Comparison of ENCODE assay signal across 8 cellular contexts in the genomic region with DNA sequence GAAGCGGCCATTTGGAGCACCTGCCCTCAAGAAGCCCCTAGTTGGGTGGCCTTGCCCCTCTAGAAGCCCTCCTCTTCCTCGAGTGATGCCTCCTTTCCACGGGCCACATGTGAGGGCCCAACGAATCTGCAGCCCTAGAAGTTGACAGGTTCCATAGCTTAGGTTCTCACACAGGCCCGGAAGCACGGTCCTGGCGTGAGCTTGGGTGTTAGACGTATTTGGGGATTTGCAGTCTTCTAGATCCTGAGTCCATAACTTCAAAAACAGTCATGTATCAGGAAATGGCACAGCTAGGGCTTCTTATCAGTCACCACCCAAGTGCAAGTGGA. TPM values are rescaled to one million over a fixed set of nuclear protein-coding genes. Genes with fewer than 3 reads are reported as not detected.
DNase-seq lines count a peak whose midpoint lies in the region; ATAC-seq and TF ChIP-seq lines count a peak whose summit lies in the region.

No MANE protein-coding gene starts in this region.

- peak overlapping the region; percentile 87 for H3K27ac ChIP-seq in RWPE1
- H3K27ac ChIP-seq in esophagus squamous epithelium: peak overlapping the region; percentile 95 to 99 (median 98)

- DNase-seq in RWPE1 (ENCODE audit: low spot score) (no peak), esophagus squamous epithelium (lab: John Stamatoyannopoulos, UW) (no peak), retinal pigment epithelial cell (ENCODE audit: low read depth) (no peak), ACHN (no peak)
- no peak for DNase-seq in activated CD4-positive, CD25-positive, alpha-beta regulatory T cell treated with anti-CD3 and anti-CD28 coated beads, Interleukin-2, amount 50 U/mL, for 72 hours
- no peak for DNase-seq in activated CD4-positive, alpha-beta T cell treated with anti-CD3 and anti-CD28 coated beads for 1 hour

- H3K27me3 ChIP-seq in esophagus squamous epithelium: no peaks in the 10 kb centered on the region

- peaks cover 3 to 42% (median 23%) of the 10 kb centered on the region in 3 donors for H3K4me1 ChIP-seq in esophagus squamous epithelium

- intact Hi-C loops in esophagus squamous epithelium (cut with DNase I): no loop called here

- in situ Hi-C loops in ACHN (cut with HindIII; ENCODE audit: low pct_ligation_motif_present, low pct_unique_long_range_greater_than_20kb, low sequenced_read_pairs): no loop called here

- H3K4me3 ChIP-seq in esophagus squamous epithelium: peak overlapping the region; percentile 72 to 92 (median 81)
- peak overlapping the region; percentile 45 for H3K4me3 ChIP-seq in retinal pigment epithelial cell (ENCODE audit: low read length)

- H3K36me3 ChIP-seq in esophagus squamous epithelium: no peaks in the 10 kb centered on the region

- no peak for TF ChIP-seq CTCF in RWPE1 (conservative IDR thresholded peaks at IDR 0.05; ENCODE audit: low read depth)
- no peak for TF ChIP-seq CTCF in esophagus squamous epithelium (IDR thresholded peaks at IDR 0.05)
- no peak for TF ChIP-seq CTCF in retinal pigment epithelial cell (conservative IDR thresholded peaks at IDR 0.05; ENCODE audit: low read depth, low read length)

- POLR2A ChIA-PET in RWPE1 (lab: Yijun Ruan, JAX; ENCODE audit: low non-redundant PET): no interaction called here

- no peaks in the 10 kb centered on the region for H3K9me3 ChIP-seq in esophagus squamous epithelium

- no peak for TF ChIP-seq POLR2A in esophagus squamous epithelium (IDR thresholded peaks at IDR 0.05)

- CTCF ChIA-PET in RWPE1 (lab: Yijun Ruan, JAX): no interaction called here

- WGBS in esophagus squamous epithelium, 2 donors: 54 to 73% methylated on average over 3 to 8 of the region's 8 CpGs

- ATAC-seq in GM19467 (IDR thresholded peaks at IDR 0.05; ENCODE audit: unreplicated experiment): peak; percentile 6
- no peak for ATAC-seq in HG02938 (IDR thresholded peaks at IDR 0.05; ENCODE audit: unreplicated experiment)

RNA-seq across cellular contexts. Expression of a gene that starts 0.4 kb away (rescaled TPM):
- total RNA-seq in esophagus squamous epithelium: 10 to 100 TPM; 26.4 to 85.3 (median 44.0) TPM
